In the genomic region with DNA sequence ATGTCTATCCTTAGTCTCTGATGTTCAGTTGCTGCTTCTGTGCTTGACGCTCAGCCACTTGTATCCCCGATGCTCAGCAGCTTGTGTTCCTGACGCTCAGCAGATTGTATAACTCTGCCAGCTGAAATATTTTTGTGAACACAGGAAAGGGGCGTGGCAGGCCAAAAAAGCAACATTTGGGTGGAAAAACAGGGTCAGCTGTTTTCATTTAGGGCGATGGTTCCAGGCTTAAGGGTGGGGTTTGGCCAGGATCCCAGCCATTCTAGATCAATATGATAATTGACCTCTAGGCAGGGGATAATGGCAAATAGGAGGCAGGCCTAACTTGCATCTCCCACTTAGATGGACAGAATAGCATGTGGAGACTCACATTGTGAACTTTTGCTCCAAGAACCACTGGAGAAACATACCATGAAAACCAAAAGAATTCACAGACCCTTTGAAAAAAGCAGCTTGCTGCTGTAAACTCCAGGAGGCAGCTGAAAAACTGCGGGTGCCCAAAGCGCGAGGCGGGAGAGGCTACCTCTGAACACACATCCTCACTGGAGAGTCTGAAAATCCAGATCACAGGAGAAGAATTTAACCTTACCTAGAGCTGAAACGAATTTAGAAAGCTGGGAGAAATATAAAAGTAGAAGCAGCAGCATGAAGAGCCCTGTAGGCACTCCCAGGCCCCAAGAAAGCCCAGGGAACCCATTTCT, we compare ENCODE assay signal across 22 cellular contexts. TPM values are rescaled to one million over a fixed set of nuclear protein-coding genes. Genes with fewer than 3 reads are reported as not detected.
DNase-seq lines count a peak whose midpoint lies in the region; ATAC-seq, FAIRE-seq and TF ChIP-seq lines count a peak whose summit lies in the region.
"Had no signal": no experiment of that assay in that cellular context is flagged by ENCODE, and none has a peak within 500 bp of the region (broad histone marks: within the 10 kb centered on the region; RNA-seq: fewer than 3 reads in every experiment).

No MANE protein-coding gene starts in this region.

- no peak for TF ChIP-seq POLR2A in uterus (IDR thresholded peaks at IDR 0.05)

- H3K27me3 ChIP-seq in bronchial epithelial cell (ENCODE audit: control insufficient read depth, insufficient read depth, low read length) (no peaks in the 10 kb centered on the region), right atrium auricular region (no peaks in the 10 kb centered on the region), uterus (no peaks in the 10 kb centered on the region)

- DNase-seq in bronchial epithelial cell (ENCODE audit: low read depth) (no peak), right atrium auricular region (ENCODE audit: low spot score) (no peak), uterus (no peak), NCI-H2107 (lab: John Stamatoyannopoulos, UW) (no peak)
- DNase-seq: ACHN; AML-193; CD4-positive, alpha-beta memory T cell; DMS79 treated with DMSO at 0.1 percent for 48 hours; KG1; NCI-H1436; NCI-H2029; NCI-H510A treated with DMSO at 0.1 percent for 48 hours had no signal

- no peak overlapping the region for H3K4me3 ChIP-seq in bronchial epithelial cell (ENCODE audit: low read depth, low read length)
- no peak overlapping the region for H3K4me3 ChIP-seq in right atrium auricular region
- no peak overlapping the region for H3K4me3 ChIP-seq in uterus
- H3K4me3 ChIP-seq: GM12878, SK-N-MC had no signal

- peak overlapping the region; percentile 4 to 48 for H3K27ac ChIP-seq in right atrium auricular region
- H3K27ac ChIP-seq in temporal lobe (ENCODE audit: low read depth, low read length) = peak overlapping the region; percentile 78
- no peak overlapping the region for H3K27ac ChIP-seq in uterus
- H3K27ac ChIP-seq: SK-N-MC had no signal

- FAIRE-seq in bronchial epithelial cell (lab: Jason Lieb, UNC) = peak; percentile 73
- FAIRE-seq: G401.6, GM12878, H54, HepG2 had no signal

- H3K36me3 ChIP-seq in ES-I3 (ENCODE audit: insufficient read depth, low read length) (no peaks in the 10 kb centered on the region), bronchial epithelial cell (ENCODE audit: control insufficient read depth, insufficient read depth, low read length) (no peaks in the 10 kb centered on the region), right atrium auricular region (no peaks in the 10 kb centered on the region), uterus (no peaks in the 10 kb centered on the region)

- no peaks in the 10 kb centered on the region for H3K4me1 ChIP-seq in ES-I3 (ENCODE audit: insufficient read depth, low read length)
- no peaks in the 10 kb centered on the region for H3K4me1 ChIP-seq in right atrium auricular region
- no peaks in the 10 kb centered on the region for H3K4me1 ChIP-seq in uterus

- no peak for ATAC-seq in GM21528 (IDR thresholded peaks at IDR 0.05; ENCODE audit: low FRiP score, unreplicated experiment)
- ATAC-seq: GM12878, HepG2, Panc1 had no signal

- intact Hi-C loops in uterus (cut with DNase I; ENCODE audit: low total_unique reads) = no loop called here

- no peaks in the 10 kb centered on the region for H3K9me3 ChIP-seq in ES-I3 (ENCODE audit: control insufficient read depth, insufficient read depth, low read length)
- peaks cover 0 to 6% of the 10 kb centered on the region in 2 donors for H3K9me3 ChIP-seq in right atrium auricular region
- H3K9me3 ChIP-seq in uterus = no peaks in the 10 kb centered on the region

- H3K9ac ChIP-seq in ES-I3 (ENCODE audit: low read depth, low read length) = peak overlapping the region; percentile 60; the same call in 1 of the 2 replicates

- no peak for TF ChIP-seq CTCF in bronchial epithelial cell (IDR thresholded peaks at IDR 0.05; ENCODE audit: insufficient read depth, low read length, severe bottlenecking)
- TF ChIP-seq CTCF in right atrium auricular region (IDR thresholded peaks at IDR 0.05) = no peak
- TF ChIP-seq CTCF in uterus (IDR thresholded peaks at IDR 0.05) = no peak

RNA-seq across cellular contexts. Expression of a gene that starts 58.3 kb away (rescaled TPM):
- total RNA-seq in bronchial epithelial cell = not detected in 2 replicates
- total RNA-seq in right atrium auricular region = not detected
- total RNA-seq in temporal lobe = 0.25 TPM
- 1 to 10 TPM in 2 of 4 donors, under 1 TPM in 1, not detected in 1; 0.27 to 1.8 (median 1.7) TPM for total RNA-seq in uterus
- total RNA-seq: CD4-positive, alpha-beta memory T cell; GM12878; M059J had no signal

Comparison
In these comparisons a context has a peak if more than half of its experiments do, and no peak if none do; other contexts are left out.
1. H3K27ac ChIP-seq: peak in right atrium auricular region (2 of 2) and temporal lobe (single experiment); none in uterus (0 of 2).